In the genomic region with DNA sequence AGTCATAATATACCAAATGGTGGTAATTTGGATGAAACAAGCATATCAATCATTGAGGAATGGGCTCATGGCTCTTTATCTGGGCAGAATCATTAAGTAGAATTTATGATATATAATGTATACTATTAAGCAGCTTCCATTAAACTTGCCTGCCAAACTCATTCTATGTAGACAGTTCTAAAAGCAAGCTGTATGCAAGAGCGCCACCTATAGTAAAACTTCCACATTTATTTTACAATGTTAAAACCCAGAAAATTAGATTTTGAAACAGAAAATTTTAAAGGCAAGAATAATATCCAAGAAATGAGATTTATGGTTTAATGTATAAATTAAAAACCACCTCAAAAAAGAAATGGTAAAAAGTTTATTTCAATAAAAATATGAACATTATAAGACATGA, we compare ENCODE assay signal across 8 cellular contexts.
DNase-seq lines count a peak whose midpoint lies in the region; ATAC-seq, FAIRE-seq and TF ChIP-seq lines count a peak whose summit lies in the region.

No MANE protein-coding gene starts in this region.

- intact Hi-C loops in upper lobe of right lung (cut with DNase I) = no loop called here
- intact Hi-C loops in activated CD4-positive, alpha-beta T cell treated with anti-CD3 and anti-CD28 coated beads for 36 hours (cut with DNase I, micrococcal nuclease) = loop anchor here in 1 of 2 experiments (10.0 kb wide), 2 partner anchors 701 to 1241 kb away; a partner anchor contains a TSS

- H3K27me3 ChIP-seq in foreskin keratinocyte (no peaks in the 10 kb centered on the region), upper lobe of right lung (no peaks in the 10 kb centered on the region), suprapubic skin (no peaks in the 10 kb centered on the region)

- POLR2A ChIA-PET in RWPE1 (lab: Yijun Ruan, JAX; ENCODE audit: low non-redundant PET) = no interaction called here
- POLR2A ChIA-PET in activated CD4-positive, alpha-beta T cell treated with anti-CD3 and anti-CD28 coated beads for 36 hours (lab: Charles Lee) = no interaction called here

- H3K4me3 ChIP-seq in upper lobe of right lung = no peak overlapping the region
- no peak overlapping the region for H3K4me3 ChIP-seq in suprapubic skin

- no peak overlapping the region for H3K4me3 Mint-ChIP-seq in activated CD4-positive, alpha-beta T cell treated with anti-CD3 and anti-CD28 coated beads for 36 hours

- no peak overlapping the region for H3K27ac ChIP-seq in RWPE1
- H3K27ac ChIP-seq in foreskin keratinocyte = no peak overlapping the region
- H3K27ac ChIP-seq in upper lobe of right lung = no peak overlapping the region
- H3K27ac ChIP-seq in suprapubic skin = no peak overlapping the region

- H3K36me3 Mint-ChIP-seq in activated CD4-positive, alpha-beta T cell treated with anti-CD3 and anti-CD28 coated beads for 36 hours (ENCODE audit: low read depth) = no peaks in the 10 kb centered on the region

- H3K9me3 Mint-ChIP-seq in activated CD4-positive, alpha-beta T cell treated with anti-CD3 and anti-CD28 coated beads for 36 hours (ENCODE audit: low read depth) = no peaks in the 10 kb centered on the region

- no peak for TF ChIP-seq EP300 in suprapubic skin (IDR thresholded peaks at IDR 0.05)

- H3K27me3 Mint-ChIP-seq in activated CD4-positive, alpha-beta T cell treated with anti-CD3 and anti-CD28 coated beads for 36 hours = peaks cover 2% of the 10 kb centered on the region

- 17% methylated on average over 1 of the region's 1 CpG for WGBS in suprapubic skin

- no peak for TF ChIP-seq POLR2A in suprapubic skin (IDR thresholded peaks at IDR 0.05)

- no peak overlapping the region for H3K27ac Mint-ChIP-seq in activated CD4-positive, alpha-beta T cell treated with anti-CD3 and anti-CD28 coated beads for 36 hours

- H3K9me3 ChIP-seq in upper lobe of right lung (no peaks in the 10 kb centered on the region), suprapubic skin (no peaks in the 10 kb centered on the region)

- TF ChIP-seq CTCF in RWPE1 (conservative IDR thresholded peaks at IDR 0.05; ENCODE audit: low read depth) = peak; percentile 72
- TF ChIP-seq CTCF in foreskin keratinocyte (conservative IDR thresholded peaks at IDR 0.05) = peak; percentile 85
- TF ChIP-seq CTCF in upper lobe of right lung (IDR thresholded peaks at IDR 0.05) = peak; percentile 53
- peak in 1 of 2 donors; percentile 34 for TF ChIP-seq CTCF in suprapubic skin (IDR thresholded peaks at IDR 0.05)

- peak; percentile 60 for ATAC-seq in foreskin keratinocyte
- no peak for ATAC-seq in upper lobe of right lung
- no peak for ATAC-seq in HG03280 (IDR thresholded peaks at IDR 0.05; ENCODE audit: unreplicated experiment)
- ATAC-seq in activated CD4-positive, alpha-beta T cell treated with anti-CD3 and anti-CD28 coated beads for 36 hours = no peak

- peaks cover 5% of the 10 kb centered on the region for H3K4me1 ChIP-seq in foreskin keratinocyte
- H3K4me1 ChIP-seq in upper lobe of right lung = peaks cover 3% of the 10 kb centered on the region
- no peaks in the 10 kb centered on the region for H3K4me1 ChIP-seq in suprapubic skin

- peak; percentile 74 for DNase-seq in HT-29 (ENCODE audit: low spot score)
- peak; percentile 11 for DNase-seq in RWPE1 (ENCODE audit: low spot score)
- DNase-seq in foreskin keratinocyte = no peak
- DNase-seq in upper lobe of right lung = no peak
- no peak for DNase-seq in suprapubic skin (ENCODE audit: low spot score in 2 of 2)
- no peak for DNase-seq in activated CD4-positive, alpha-beta T cell treated with anti-CD3 and anti-CD28 coated beads for 36 hours

- H3K36me3 ChIP-seq in upper lobe of right lung (no peaks in the 10 kb centered on the region), suprapubic skin (no peaks in the 10 kb centered on the region)

- H3K4me1 Mint-ChIP-seq in activated CD4-positive, alpha-beta T cell treated with anti-CD3 and anti-CD28 coated beads for 36 hours = no peaks in the 10 kb centered on the region

- CTCF ChIA-PET in RWPE1 (lab: Yijun Ruan, JAX) = interaction anchor here (0.6 to 1.1 kb wide), 8 partner anchors 22 to 1706 kb away, joined by 3 to 6 read pairs (median 3); no protein-coding TSS in a partner anchor
- CTCF ChIA-PET in activated CD4-positive, alpha-beta T cell treated with anti-CD3 and anti-CD28 coated beads for 36 hours (lab: Charles Lee) = interaction anchor here (0.7 to 1.5 kb wide), 4 partner anchors 9 to 18 kb away, joined by 3 to 5 read pairs (median 4); no protein-coding TSS in a partner anchor

- peak; percentile 95 for FAIRE-seq in G401.6 (lab: Jason Lieb, UNC)

Comparison
In these comparisons a context has a peak if more than half of its experiments do, and no peak if none do; other contexts are left out.
1. DNase-seq: peak in HT-29 (single experiment) and RWPE1 (single experiment); none in foreskin keratinocyte (0 of 2), upper lobe of right lung (single experiment), suprapubic skin (0 of 2) and activated CD4-positive, alpha-beta T cell treated with anti-CD3 and anti-CD28 coated beads for 36 hours (single experiment).